Comparison of ENCODE assay signal across 12 cellular contexts in genomic region chr7:121604627-121605296, GRCh38.
A peak's percentile ranks its signal among the peaks of the same experiment; 100 is the strongest.
DNase-seq lines count a peak whose midpoint lies in the region; TF ChIP-seq lines count a peak whose summit lies in the region.
"Had no signal": no experiment of that assay in that cellular context is flagged by ENCODE, and none has a peak within 500 bp of the region (broad histone marks: within the 10 kb centered on the region; RNA-seq: fewer than 3 reads in every experiment).

No MANE protein-coding gene starts in this region.

- H3K27me3 ChIP-seq in fibroblast of lung (ENCODE audit: control insufficient read depth, insufficient read depth, low read length): no peaks in the 10 kb centered on the region
- no peaks in the 10 kb centered on the region for H3K27me3 ChIP-seq in mesenchymal stem cell (ENCODE audit: control insufficient read depth in 1 of 2, insufficient read depth in 1 of 2, low read length in 2 of 2)

- H2AFZ ChIP-seq in fibroblast of lung (ENCODE audit: low read length): no peak overlapping the region
- no peak overlapping the region for H2AFZ ChIP-seq in mesenchymal stem cell (ENCODE audit: low read depth, low read length)

- H3K79me2 ChIP-seq in fibroblast of lung (ENCODE audit: control insufficient read depth, insufficient read depth, low read length): no peaks in the 10 kb centered on the region

- peak; percentile 77 for DNase-seq in SK-MEL-5 (ENCODE audit: low read depth, low spot score)
- peak; percentile 8 to 30 for DNase-seq in fibroblast of lung (ENCODE audit: low read depth in 2 of 2)
- DNase-seq in mesenchymal stem cell: peak; percentile 6
- peak; percentile 91 for DNase-seq in stromal cell of bone marrow (ENCODE audit: low read depth)
- DNase-seq in activated CD8-positive, alpha-beta memory T cell treated with anti-CD3 and anti-CD28 coated beads, Interleukin-2, amount 50 U/mL, for 48 hours: no peak
- DNase-seq in NCI-H1417 (lab: John Stamatoyannopoulos, UW): no peak
- no peak for DNase-seq in AG20443 (ENCODE audit: low spot score)
- DNase-seq: activated CD4-positive, alpha-beta memory T cell treated with anti-CD3 and anti-CD28 coated beads for 36 hours; activated naive CD4-positive, alpha-beta T cell; NCI-H2081 treated with DMSO at 0.1 percent for 48 hours; stimulated activated naive CD4-positive, alpha-beta T cell treated with Interleukin-2 at 50 U/mL for 16 hours; T-helper 17 cell had no signal

- no peak overlapping the region for H3K9ac ChIP-seq in fibroblast of lung (ENCODE audit: insufficient read depth, low read length)
- H3K9ac ChIP-seq in mesenchymal stem cell (ENCODE audit: low read length): peak overlapping the region; percentile 69

- H2BK15ac ChIP-seq in mesenchymal stem cell (ENCODE audit: low read depth, poor library complexity, severe bottlenecking): no peak overlapping the region

- H3K4me2 ChIP-seq in fibroblast of lung (ENCODE audit: extremely low read depth, insufficient read depth, low read length) (no peak overlapping the region), mesenchymal stem cell (ENCODE audit: low read length, poor library complexity, severe bottlenecking) (no peak overlapping the region)

- H4K91ac ChIP-seq in mesenchymal stem cell (ENCODE audit: low read length): no peak overlapping the region

- no peak overlapping the region for H2BK5ac ChIP-seq in mesenchymal stem cell (ENCODE audit: low read depth, low read length, poor library complexity, severe bottlenecking)

- H4K20me1 ChIP-seq in fibroblast of lung (ENCODE audit: control insufficient read depth, extremely low read depth, insufficient read depth, low read length): no peaks in the 10 kb centered on the region

- no peak overlapping the region for H2AK5ac ChIP-seq in mesenchymal stem cell (ENCODE audit: low read length, severe bottlenecking)

- no peak overlapping the region for H3K4me3 ChIP-seq in fibroblast of lung (replicated peaks in 1 of 4; ENCODE audit: control extremely low read depth in 1 of 4, insufficient read depth in 1 of 4, low read depth in 3 of 4, low read length in 4 of 4)
- peak overlapping the region in 1 of 2 experiments; percentile 22 for H3K4me3 ChIP-seq in mesenchymal stem cell (ENCODE audit: insufficient read depth in 1 of 2, low read depth in 1 of 2, low read length in 2 of 2)

- 78% methylated on average over 2 of the region's 2 CpGs for WGBS in mesenchymal stem cell

- no peak overlapping the region for H4K8ac ChIP-seq in mesenchymal stem cell (ENCODE audit: low read length)

- no peaks in the 10 kb centered on the region for H3K79me1 ChIP-seq in mesenchymal stem cell (replicated peaks; ENCODE audit: low read length, poor library complexity, severe bottlenecking)

- H3K18ac ChIP-seq in mesenchymal stem cell (ENCODE audit: low read depth in 1 of 2, low read length in 2 of 2): no peak overlapping the region

- H3K9me3 ChIP-seq in fibroblast of lung (ENCODE audit: control insufficient read depth, insufficient read depth, low read depth, low read length) (no peaks in the 10 kb centered on the region), mesenchymal stem cell (ENCODE audit: control insufficient read depth, low read length) (peaks cover 3% of the 10 kb centered on the region)

- H3K23ac ChIP-seq in mesenchymal stem cell (ENCODE audit: low read length in 2 of 2): no peak overlapping the region

- H3K36me3 ChIP-seq in fibroblast of lung (ENCODE audit: control insufficient read depth, insufficient read depth, low read length) (no peaks in the 10 kb centered on the region), mesenchymal stem cell (ENCODE audit: control insufficient read depth in 1 of 2, insufficient read depth in 2 of 2, low read depth in 1 of 2, low read length in 2 of 2) (no peaks in the 10 kb centered on the region)

- in situ Hi-C loops in SK-MEL-5 (cut with HindIII; ENCODE audit: low pct_unique_long_range_greater_than_20kb, low sequenced_read_pairs): no loop called here

- H2BK120ac ChIP-seq in mesenchymal stem cell (ENCODE audit: low read depth, low read length): no peak overlapping the region

- no peak overlapping the region for H3K14ac ChIP-seq in mesenchymal stem cell (ENCODE audit: low read length in 2 of 2)

- no peak for TF ChIP-seq CTCF in fibroblast of lung (conservative IDR thresholded peaks at IDR 0.05 in 1 of 2, IDR thresholded peaks at IDR 0.05 in 1 of 2; ENCODE audit: low read depth in 1 of 2, low read length in 2 of 2)

- no peak overlapping the region for H3K4ac ChIP-seq in mesenchymal stem cell (ENCODE audit: low read depth in 1 of 2, low read length in 2 of 2)

- H2BK12ac ChIP-seq in mesenchymal stem cell (ENCODE audit: low read length in 2 of 2): no peak overlapping the region

- no peak overlapping the region for H3K27ac ChIP-seq in fibroblast of lung (ENCODE audit: insufficient read depth, low read length)
- peak overlapping the region; percentile 56 for H3K27ac ChIP-seq in mesenchymal stem cell (ENCODE audit: low read length, poor library complexity, severe bottlenecking)

- no peaks in the 10 kb centered on the region for H3K4me1 ChIP-seq in fibroblast of lung (ENCODE audit: control insufficient read depth, extremely low read depth, insufficient read depth, low read length)
- H3K4me1 ChIP-seq in mesenchymal stem cell (ENCODE audit: control insufficient read depth, insufficient read depth, low read depth, low read length): no peaks in the 10 kb centered on the region

Comparison
In these comparisons a context has a peak if more than half of its experiments do, and no peak if none do; other contexts are left out.
1. DNase-seq: peak in SK-MEL-5 (single experiment), fibroblast of lung (2 of 2), mesenchymal stem cell (single experiment) and stromal cell of bone marrow (single experiment); none in activated CD8-positive, alpha-beta memory T cell treated with anti-CD3 and anti-CD28 coated beads, Interleukin-2, amount 50 U/mL, for 48 hours (single experiment), NCI-H1417 (0 of 3) and AG20443 (single experiment).